Comparison of ENCODE assay signal across 3 cellular contexts in genomic region chr20:47178277-47178676, GRCh38.
TF ChIP-seq lines count a peak whose summit lies in the region.

No MANE protein-coding gene starts in this region.

TF ChIP-seq in HEK293, 187 proteins besides CTCF, POLR2A, EP300 and RAD21:
- TF ChIP-seq, protein P1, sequence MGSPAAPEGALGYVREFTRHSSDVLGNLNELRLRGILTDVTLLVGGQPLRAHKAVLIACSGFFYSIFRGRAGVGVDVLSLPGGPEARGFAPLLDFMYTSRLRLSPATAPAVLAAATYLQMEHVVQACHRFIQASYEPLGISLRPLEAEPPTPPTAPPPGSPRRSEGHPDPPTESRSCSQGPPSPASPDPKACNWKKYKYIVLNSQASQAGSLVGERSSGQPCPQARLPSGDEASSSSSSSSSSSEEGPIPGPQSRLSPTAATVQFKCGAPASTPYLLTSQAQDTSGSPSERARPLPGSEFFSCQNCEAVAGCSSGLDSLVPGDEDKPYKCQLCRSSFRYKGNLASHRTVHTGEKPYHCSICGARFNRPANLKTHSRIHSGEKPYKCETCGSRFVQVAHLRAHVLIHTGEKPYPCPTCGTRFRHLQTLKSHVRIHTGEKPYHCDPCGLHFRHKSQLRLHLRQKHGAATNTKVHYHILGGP (tag by site-specific recombination; IDR thresholded peaks at IDR 0.05) = no peak
- TF ChIP-seq ZNF596 (tag by site-specific recombination; IDR thresholded peaks at IDR 0.05) = no peak
- TF ChIP-seq ZNF146 (tag by site-specific recombination; IDR thresholded peaks at IDR 0.05) = no peak
- TF ChIP-seq ZNF561 (tag by site-specific recombination; IDR thresholded peaks at IDR 0.05; ENCODE audit: borderline replicate concordance) = no peak
- peak; percentile 80 for TF ChIP-seq ZNF623 (tag by site-specific recombination; IDR thresholded peaks at IDR 0.05)
- no peak for TF ChIP-seq GFI1B (tag by site-specific recombination; IDR thresholded peaks at IDR 0.05)
- TF ChIP-seq SP7 (tag by site-specific recombination; IDR thresholded peaks at IDR 0.05) = no peak
- TF ChIP-seq ZNF266 (tag by site-specific recombination; IDR thresholded peaks at IDR 0.05; ENCODE audit: low read depth) = no peak
TF ChIP-seq in HEK293: peak in this region for 1.

TF ChIP-seq in K562, 482 proteins besides CTCF, POLR2A, EP300 and RAD21 (continued from another document):
- no peak for TF ChIP-seq NKRF (IDR thresholded peaks at IDR 0.05; ENCODE audit: borderline replicate concordance)
- TF ChIP-seq NFE2L1 (tag; IDR thresholded peaks at IDR 0.05; ENCODE audit: borderline replicate concordance, low read depth) = no peak
- TF ChIP-seq ZBTB11 (CRISPR knock-in tag; IDR thresholded peaks at IDR 0.05) = peak in 1 of 3 experiments; percentile 38; a peak in 1 of 6 replicates

TF ChIP-seq in WTC11, 78 proteins besides CTCF, POLR2A, EP300 and RAD21 (continued from another document):
- TF ChIP-seq GABPB1 (CRISPR knock-in tag; IDR thresholded peaks at IDR 0.05) (no peak), SMAD3 (CRISPR knock-in tag; IDR thresholded peaks at IDR 0.05; ENCODE audit: borderline replicate concordance) (no peak), NFATC4 (CRISPR knock-in tag; IDR thresholded peaks at IDR 0.05) (no peak), ZNF423 (CRISPR knock-in tag; IDR thresholded peaks at IDR 0.05) (no peak), PRDM15 (CRISPR knock-in tag; IDR thresholded peaks at IDR 0.05) (no peak), ZNF121 (CRISPR knock-in tag; IDR thresholded peaks at IDR 0.05) (no peak), FOXK1 (CRISPR knock-in tag; IDR thresholded peaks at IDR 0.05) (no peak)
- TF ChIP-seq, protein P2, sequence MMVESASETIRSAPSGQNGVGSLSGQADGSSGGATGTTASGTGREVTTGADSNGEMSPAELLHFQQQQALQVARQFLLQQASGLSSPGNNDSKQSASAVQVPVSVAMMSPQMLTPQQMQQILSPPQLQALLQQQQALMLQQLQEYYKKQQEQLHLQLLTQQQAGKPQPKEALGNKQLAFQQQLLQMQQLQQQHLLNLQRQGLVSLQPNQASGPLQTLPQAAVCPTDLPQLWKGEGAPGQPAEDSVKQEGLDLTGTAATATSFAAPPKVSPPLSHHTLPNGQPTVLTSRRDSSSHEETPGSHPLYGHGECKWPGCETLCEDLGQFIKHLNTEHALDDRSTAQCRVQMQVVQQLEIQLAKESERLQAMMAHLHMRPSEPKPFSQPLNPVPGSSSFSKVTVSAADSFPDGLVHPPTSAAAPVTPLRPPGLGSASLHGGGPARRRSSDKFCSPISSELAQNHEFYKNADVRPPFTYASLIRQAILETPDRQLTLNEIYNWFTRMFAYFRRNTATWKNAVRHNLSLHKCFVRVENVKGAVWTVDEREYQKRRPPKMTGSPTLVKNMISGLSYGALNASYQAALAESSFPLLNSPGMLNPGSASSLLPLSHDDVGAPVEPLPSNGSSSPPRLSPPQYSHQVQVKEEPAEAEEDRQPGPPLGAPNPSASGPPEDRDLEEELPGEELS (CRISPR knock-in tag; IDR thresholded peaks at IDR 0.05) = no peak
- TF ChIP-seq, protein P3, sequence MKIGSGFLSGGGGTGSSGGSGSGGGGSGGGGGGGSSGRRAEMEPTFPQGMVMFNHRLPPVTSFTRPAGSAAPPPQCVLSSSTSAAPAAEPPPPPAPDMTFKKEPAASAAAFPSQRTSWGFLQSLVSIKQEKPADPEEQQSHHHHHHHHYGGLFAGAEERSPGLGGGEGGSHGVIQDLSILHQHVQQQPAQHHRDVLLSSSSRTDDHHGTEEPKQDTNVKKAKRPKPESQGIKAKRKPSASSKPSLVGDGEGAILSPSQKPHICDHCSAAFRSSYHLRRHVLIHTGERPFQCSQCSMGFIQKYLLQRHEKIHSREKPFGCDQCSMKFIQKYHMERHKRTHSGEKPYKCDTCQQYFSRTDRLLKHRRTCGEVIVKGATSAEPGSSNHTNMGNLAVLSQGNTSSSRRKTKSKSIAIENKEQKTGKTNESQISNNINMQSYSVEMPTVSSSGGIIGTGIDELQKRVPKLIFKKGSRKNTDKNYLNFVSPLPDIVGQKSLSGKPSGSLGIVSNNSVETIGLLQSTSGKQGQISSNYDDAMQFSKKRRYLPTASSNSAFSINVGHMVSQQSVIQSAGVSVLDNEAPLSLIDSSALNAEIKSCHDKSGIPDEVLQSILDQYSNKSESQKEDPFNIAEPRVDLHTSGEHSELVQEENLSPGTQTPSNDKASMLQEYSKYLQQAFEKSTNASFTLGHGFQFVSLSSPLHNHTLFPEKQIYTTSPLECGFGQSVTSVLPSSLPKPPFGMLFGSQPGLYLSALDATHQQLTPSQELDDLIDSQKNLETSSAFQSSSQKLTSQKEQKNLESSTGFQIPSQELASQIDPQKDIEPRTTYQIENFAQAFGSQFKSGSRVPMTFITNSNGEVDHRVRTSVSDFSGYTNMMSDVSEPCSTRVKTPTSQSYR (CRISPR knock-in tag; IDR thresholded peaks at IDR 0.05) = no peak
- TF ChIP-seq, protein P4, sequence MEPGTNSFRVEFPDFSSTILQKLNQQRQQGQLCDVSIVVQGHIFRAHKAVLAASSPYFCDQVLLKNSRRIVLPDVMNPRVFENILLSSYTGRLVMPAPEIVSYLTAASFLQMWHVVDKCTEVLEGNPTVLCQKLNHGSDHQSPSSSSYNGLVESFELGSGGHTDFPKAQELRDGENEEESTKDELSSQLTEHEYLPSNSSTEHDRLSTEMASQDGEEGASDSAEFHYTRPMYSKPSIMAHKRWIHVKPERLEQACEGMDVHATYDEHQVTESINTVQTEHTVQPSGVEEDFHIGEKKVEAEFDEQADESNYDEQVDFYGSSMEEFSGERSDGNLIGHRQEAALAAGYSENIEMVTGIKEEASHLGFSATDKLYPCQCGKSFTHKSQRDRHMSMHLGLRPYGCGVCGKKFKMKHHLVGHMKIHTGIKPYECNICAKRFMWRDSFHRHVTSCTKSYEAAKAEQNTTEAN (CRISPR knock-in tag; IDR thresholded peaks at IDR 0.05) = no peak
TF ChIP-seq in WTC11: peak in this region for 0.
